Comparison of ENCODE assay signal across 8 cellular contexts in the genomic region with DNA sequence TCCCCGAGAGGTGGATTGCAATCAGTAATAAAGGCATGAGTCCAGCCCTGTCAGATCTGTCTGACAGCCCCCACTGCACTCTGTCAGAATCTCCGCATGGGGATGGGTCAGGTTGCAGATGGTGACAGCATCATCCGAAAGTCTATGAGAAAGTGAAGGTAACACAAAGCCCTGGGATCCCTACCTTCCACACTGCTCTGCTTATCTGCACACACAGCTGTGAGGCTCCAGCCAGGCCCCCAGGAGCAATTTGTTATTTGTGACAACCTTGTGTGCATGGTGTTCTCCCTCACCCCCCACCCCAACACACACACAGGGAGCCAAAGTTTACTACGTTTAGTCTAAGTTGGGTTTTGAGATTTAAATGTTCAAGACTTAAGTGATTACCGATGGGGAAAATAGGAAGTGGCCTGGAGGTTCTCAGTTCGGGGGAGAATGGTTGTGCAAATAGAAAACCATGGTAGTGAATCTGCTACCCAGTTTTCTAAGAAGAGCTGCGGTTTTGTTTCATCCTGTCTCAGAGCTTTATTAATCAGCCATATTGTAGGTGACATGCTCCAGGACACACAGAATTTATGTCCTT.
DNase-seq lines count a peak whose midpoint lies in the region; ATAC-seq and FAIRE-seq lines count a peak whose summit lies in the region.

No MANE protein-coding gene starts in this region.

- peak; percentile 61 for ATAC-seq in HG02798 (IDR thresholded peaks at IDR 0.05; ENCODE audit: poor library complexity, unreplicated experiment)

- no peak for FAIRE-seq in small intestine (lab: Jason Lieb, UNC)

- H3K27me3 ChIP-seq in small intestine (ENCODE audit: control insufficient read depth in 2 of 2, insufficient read depth in 2 of 2, low read length in 2 of 2), result no peaks in the 10 kb centered on the region

- WGBS in small intestine, 3 donors, result 56 to 84% (median 60%) methylated on average over 7 of the region's 7 CpGs

- no peak overlapping the region for H3K4me3 ChIP-seq in small intestine (ENCODE audit: low read depth in 1 of 2, low read length in 2 of 2)

- no peaks in the 10 kb centered on the region for H3K36me3 ChIP-seq in small intestine (ENCODE audit: control insufficient read depth in 2 of 2, insufficient read depth in 2 of 2, low read length in 2 of 2)

- peak overlapping the region in 1 of 2 donors; percentile 51 for H3K27ac ChIP-seq in small intestine (ENCODE audit: low read depth in 1 of 2, low read length in 1 of 2)

- no peaks in the 10 kb centered on the region for H3K4me1 ChIP-seq in small intestine (ENCODE audit: control insufficient read depth in 2 of 2, insufficient read depth in 1 of 2, low read depth in 1 of 2, low read length in 1 of 2)

- DNase-seq in activated CD4-positive, alpha-beta T cell treated with anti-CD3 and anti-CD28 coated beads for 48 hours, result peak; percentile 21
- DNase-seq in activated CD4-positive, alpha-beta T cell treated with anti-CD3 and anti-CD28 coated beads, Interleukin-2, amount 50 U/mL, for 4 hours, result no peak
- DNase-seq in OCI-M1 (lab: John Stamatoyannopoulos, UW) (peak; percentile 70), small intestine (peak; percentile 42), NCI-H2107 treated with DMSO at 0.1 percent for 48 hours (lab: John Stamatoyannopoulos, UW; ENCODE audit: unreplicated experiment) (no peak), activated gamma-delta T cell treated with Interleukin-2 at 50 U/mL for 16 hours (no peak), NCI-H2171 (lab: John Stamatoyannopoulos, UW) (no peak)

- H3K9me3 ChIP-seq in small intestine (ENCODE audit: control insufficient read depth, low read depth), result no peaks in the 10 kb centered on the region

Comparison
In these comparisons a context has a peak if more than half of its experiments do, and no peak if none do; other contexts are left out.
1. DNase-seq: peak in activated CD4-positive, alpha-beta T cell treated with anti-CD3 and anti-CD28 coated beads for 48 hours (single experiment), OCI-M1 (single experiment) and small intestine (single experiment); none in activated CD4-positive, alpha-beta T cell treated with anti-CD3 and anti-CD28 coated beads, Interleukin-2, amount 50 U/mL, for 4 hours (0 of 2), NCI-H2107 treated with DMSO at 0.1 percent for 48 hours (single experiment), activated gamma-delta T cell treated with Interleukin-2 at 50 U/mL for 16 hours (single experiment) and NCI-H2171 (single experiment).